ENCODE assay signal across 1 cellular context in the genomic region with DNA sequence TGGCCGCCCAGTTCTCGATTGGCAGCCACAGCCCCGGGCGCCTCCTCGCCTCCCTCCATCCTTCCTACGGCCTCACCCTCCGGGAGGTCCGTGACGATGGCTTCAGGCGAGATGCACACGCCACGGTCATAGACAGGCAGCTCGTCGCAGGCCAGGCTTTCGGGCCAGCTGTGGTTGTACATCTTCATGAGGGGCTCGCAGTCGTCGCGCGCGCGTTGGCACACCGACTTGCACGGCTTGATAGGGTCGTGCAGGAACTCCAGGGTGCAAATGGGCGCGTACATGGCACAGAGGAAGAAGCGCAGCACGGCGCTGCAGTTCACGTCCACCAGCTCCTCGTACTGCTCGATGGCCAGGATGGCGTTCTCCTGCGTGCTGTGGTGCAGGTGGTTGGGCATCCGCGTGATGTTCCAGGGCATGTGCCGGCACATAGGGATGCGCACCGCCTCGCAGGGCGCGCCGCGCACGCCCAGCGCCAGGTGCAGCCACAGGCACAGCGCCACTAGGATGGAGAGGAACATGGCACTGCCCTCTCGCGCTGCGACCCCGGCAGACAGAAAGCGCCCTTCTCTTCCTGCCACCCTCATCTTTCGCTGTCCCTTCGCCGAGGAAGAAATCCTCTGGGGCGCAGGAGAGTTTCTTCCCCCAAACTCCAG.
TF ChIP-seq lines count a peak whose summit lies in the region.

No MANE protein-coding gene starts in this region.

TF ChIP-seq in HepG2, 621 proteins besides CTCF, POLR2A, EP300 and RAD21 (continued from another document):
- TF ChIP-seq, protein P1, sequence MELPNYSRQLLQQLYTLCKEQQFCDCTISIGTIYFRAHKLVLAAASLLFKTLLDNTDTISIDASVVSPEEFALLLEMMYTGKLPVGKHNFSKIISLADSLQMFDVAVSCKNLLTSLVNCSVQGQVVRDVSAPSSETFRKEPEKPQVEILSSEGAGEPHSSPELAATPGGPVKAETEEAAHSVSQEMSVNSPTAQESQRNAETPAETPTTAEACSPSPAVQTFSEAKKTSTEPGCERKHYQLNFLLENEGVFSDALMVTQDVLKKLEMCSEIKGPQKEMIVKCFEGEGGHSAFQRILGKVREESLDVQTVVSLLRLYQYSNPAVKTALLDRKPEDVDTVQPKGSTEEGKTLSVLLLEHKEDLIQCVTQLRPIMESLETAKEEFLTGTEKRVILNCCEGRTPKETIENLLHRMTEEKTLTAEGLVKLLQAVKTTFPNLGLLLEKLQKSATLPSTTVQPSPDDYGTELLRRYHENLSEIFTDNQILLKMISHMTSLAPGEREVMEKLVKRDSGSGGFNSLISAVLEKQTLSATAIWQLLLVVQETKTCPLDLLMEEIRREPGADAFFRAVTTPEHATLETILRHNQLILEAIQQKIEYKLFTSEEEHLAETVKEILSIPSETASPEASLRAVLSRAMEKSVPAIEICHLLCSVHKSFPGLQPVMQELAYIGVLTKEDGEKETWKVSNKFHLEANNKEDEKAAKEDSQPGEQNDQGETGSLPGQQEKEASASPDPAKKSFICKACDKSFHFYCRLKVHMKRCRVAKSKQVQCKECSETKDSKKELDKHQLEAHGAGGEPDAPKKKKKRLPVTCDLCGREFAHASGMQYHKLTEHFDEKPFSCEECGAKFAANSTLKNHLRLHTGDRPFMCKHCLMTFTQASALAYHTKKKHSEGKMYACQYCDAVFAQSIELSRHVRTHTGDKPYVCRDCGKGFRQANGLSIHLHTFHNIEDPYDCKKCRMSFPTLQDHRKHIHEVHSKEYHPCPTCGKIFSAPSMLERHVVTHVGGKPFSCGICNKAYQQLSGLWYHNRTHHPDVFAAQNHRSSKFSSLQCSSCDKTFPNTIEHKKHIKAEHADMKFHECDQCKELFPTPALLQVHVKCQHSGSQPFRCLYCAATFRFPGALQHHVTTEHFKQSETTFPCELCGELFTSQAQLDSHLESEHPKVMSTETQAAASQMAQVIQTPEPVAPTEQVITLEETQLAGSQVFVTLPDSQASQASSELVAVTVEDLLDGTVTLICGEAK (IDR thresholded peaks at IDR 0.05) = no peak
- TF ChIP-seq, protein P1 (CRISPR knock-in tag; IDR thresholded peaks at IDR 0.05) = peak; percentile 71
- TF ChIP-seq ZNF143 (CRISPR knock-in tag; IDR thresholded peaks at IDR 0.05) (0 out of 2 replicates have a peak, but pooled peaks have one; percentile 12), NR2C2 (CRISPR knock-in tag; IDR thresholded peaks at IDR 0.05; ENCODE audit: borderline replicate concordance) (no peak), ZFP36L1 (CRISPR knock-in tag; IDR thresholded peaks at IDR 0.05) (peak; percentile 46; the same call in 1 of the 2 replicates), IRX3 (CRISPR knock-in tag; IDR thresholded peaks at IDR 0.05; ENCODE audit: borderline replicate concordance, low read depth) (no peak), ZNF430 (CRISPR knock-in tag; IDR thresholded peaks at IDR 0.05) (peak; percentile 49; the same call in 1 of the 2 replicates), HES4 (CRISPR knock-in tag; IDR thresholded peaks at IDR 0.05; ENCODE audit: borderline replicate concordance) (peak; percentile 94), ZNF329 (CRISPR knock-in tag; IDR thresholded peaks at IDR 0.05; ENCODE audit: low read depth) (peak; percentile 63; the same call in 1 of the 2 replicates), ZBTB20 (CRISPR knock-in tag; IDR thresholded peaks at IDR 0.05; ENCODE audit: borderline replicate concordance, low read depth) (0 out of 2 replicates have a peak, but pooled peaks have one; percentile 33), ZNF543 (CRISPR knock-in tag; IDR thresholded peaks at IDR 0.05) (peak; percentile 43; the same call in 1 of the 2 replicates), ZSCAN21 (CRISPR knock-in tag; IDR thresholded peaks at IDR 0.05; ENCODE audit: borderline replicate concordance) (peak; percentile 76), NFIB (CRISPR knock-in tag; IDR thresholded peaks at IDR 0.05; ENCODE audit: borderline replicate concordance) (peak; percentile 93), REPIN1 (CRISPR knock-in tag; IDR thresholded peaks at IDR 0.05; ENCODE audit: borderline replicate concordance, low read depth) (peak; percentile 32; the same call in 1 of the 2 replicates), RXRA (CRISPR knock-in tag; IDR thresholded peaks at IDR 0.05) (peak; percentile 42; the same call in 1 of the 2 replicates), TAF1 (CRISPR knock-in tag; IDR thresholded peaks at IDR 0.05) (peak; percentile 37), GABPB1 (CRISPR knock-in tag; IDR thresholded peaks at IDR 0.05) (peak; percentile 65; the same call in 1 of the 2 replicates), CBX2 (IDR thresholded peaks at IDR 0.05; ENCODE audit: low read depth, low read length) (no peak), CBX2 (CRISPR knock-in tag; IDR thresholded peaks at IDR 0.05; ENCODE audit: low read depth) (no peak), TRAFD1 (CRISPR knock-in tag; IDR thresholded peaks at IDR 0.05; ENCODE audit: borderline replicate concordance) (no peak), FOXC1 (CRISPR knock-in tag; IDR thresholded peaks at IDR 0.05; ENCODE audit: borderline replicate concordance) (0 out of 2 replicates have a peak, but pooled peaks have one; percentile 34)
- TF ChIP-seq, protein P2, sequence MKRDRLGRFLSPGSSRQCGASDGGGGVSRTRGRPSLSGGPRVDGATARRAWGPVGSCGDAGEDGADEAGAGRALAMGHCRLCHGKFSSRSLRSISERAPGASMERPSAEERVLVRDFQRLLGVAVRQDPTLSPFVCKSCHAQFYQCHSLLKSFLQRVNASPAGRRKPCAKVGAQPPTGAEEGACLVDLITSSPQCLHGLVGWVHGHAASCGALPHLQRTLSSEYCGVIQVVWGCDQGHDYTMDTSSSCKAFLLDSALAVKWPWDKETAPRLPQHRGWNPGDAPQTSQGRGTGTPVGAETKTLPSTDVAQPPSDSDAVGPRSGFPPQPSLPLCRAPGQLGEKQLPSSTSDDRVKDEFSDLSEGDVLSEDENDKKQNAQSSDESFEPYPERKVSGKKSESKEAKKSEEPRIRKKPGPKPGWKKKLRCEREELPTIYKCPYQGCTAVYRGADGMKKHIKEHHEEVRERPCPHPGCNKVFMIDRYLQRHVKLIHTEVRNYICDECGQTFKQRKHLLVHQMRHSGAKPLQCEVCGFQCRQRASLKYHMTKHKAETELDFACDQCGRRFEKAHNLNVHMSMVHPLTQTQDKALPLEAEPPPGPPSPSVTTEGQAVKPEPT (CRISPR knock-in tag; IDR thresholded peaks at IDR 0.05; ENCODE audit: low read depth) = 0 out of 2 replicates have a peak, but pooled peaks have one; percentile 9
- TF ChIP-seq, protein P3, sequence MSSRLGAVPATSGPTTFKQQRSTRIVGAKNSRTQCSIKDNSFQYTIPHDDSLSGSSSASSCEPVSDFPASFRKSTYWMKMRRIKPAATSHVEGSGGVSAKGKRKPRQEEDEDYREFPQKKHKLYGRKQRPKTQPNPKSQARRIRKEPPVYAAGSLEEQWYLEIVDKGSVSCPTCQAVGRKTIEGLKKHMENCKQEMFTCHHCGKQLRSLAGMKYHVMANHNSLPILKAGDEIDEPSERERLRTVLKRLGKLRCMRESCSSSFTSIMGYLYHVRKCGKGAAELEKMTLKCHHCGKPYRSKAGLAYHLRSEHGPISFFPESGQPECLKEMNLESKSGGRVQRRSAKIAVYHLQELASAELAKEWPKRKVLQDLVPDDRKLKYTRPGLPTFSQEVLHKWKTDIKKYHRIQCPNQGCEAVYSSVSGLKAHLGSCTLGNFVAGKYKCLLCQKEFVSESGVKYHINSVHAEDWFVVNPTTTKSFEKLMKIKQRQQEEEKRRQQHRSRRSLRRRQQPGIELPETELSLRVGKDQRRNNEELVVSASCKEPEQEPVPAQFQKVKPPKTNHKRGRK (CRISPR knock-in tag; IDR thresholded peaks at IDR 0.05) = 0 out of 2 replicates have a peak, but pooled peaks have one; percentile 22
- TF ChIP-seq, protein P4, sequence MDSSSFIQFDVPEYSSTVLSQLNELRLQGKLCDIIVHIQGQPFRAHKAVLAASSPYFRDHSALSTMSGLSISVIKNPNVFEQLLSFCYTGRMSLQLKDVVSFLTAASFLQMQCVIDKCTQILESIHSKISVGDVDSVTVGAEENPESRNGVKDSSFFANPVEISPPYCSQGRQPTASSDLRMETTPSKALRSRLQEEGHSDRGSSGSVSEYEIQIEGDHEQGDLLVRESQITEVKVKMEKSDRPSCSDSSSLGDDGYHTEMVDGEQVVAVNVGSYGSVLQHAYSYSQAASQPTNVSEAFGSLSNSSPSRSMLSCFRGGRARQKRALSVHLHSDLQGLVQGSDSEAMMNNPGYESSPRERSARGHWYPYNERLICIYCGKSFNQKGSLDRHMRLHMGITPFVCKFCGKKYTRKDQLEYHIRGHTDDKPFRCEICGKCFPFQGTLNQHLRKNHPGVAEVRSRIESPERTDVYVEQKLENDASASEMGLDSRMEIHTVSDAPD (CRISPR knock-in tag; IDR thresholded peaks at IDR 0.05) = 0 out of 2 replicates have a peak, but pooled peaks have one; percentile 34
TF ChIP-seq in HepG2: peak in this region for 97.
